In genomic region chr1:153990468-153991150, GRCh38 we compare ENCODE assay signal across 1 cellular context.
TF ChIP-seq lines count a peak whose summit lies in the region.

Gene RPS27, plus strand, starts transcription at chr1:153990762. Its CDS starts 35 bp downstream, at chr1:153990797.

TF ChIP-seq in K562, 482 proteins besides CTCF, POLR2A, EP300 and RAD21 (continued from another document and continues in another):
- TF ChIP-seq AFF4 (CRISPR knock-in tag; IDR thresholded peaks at IDR 0.05) (peak; percentile 99), E2F1 (CRISPR knock-in tag; IDR thresholded peaks at IDR 0.05) (peak; percentile 89), PCBP1 (IDR thresholded peaks at IDR 0.05; ENCODE audit: low read depth, low read length, poor library complexity, severe bottlenecking) (no peak), RBM34 (IDR thresholded peaks at IDR 0.05; ENCODE audit: borderline replicate concordance, insufficient read depth, low read length) (no peak), ARID2 (IDR thresholded peaks at IDR 0.05) (no peak), SMAD2 (IDR thresholded peaks at IDR 0.05; ENCODE audit: low read depth, low read length) (no peak), NR2F6 (CRISPR knock-in tag; IDR thresholded peaks at IDR 0.05) (no peak), ELF4 (CRISPR knock-in tag; IDR thresholded peaks at IDR 0.05) (peak; percentile 91), SRSF3 (IDR thresholded peaks at IDR 0.05; ENCODE audit: insufficient read depth, low read length) (no peak), CREB3L1 (IDR thresholded peaks at IDR 0.05; ENCODE audit: borderline replicate concordance, low read depth) (peak; percentile 82; the same call in 1 of the 2 replicates), MITF (IDR thresholded peaks at IDR 0.05) (no peak), ID3 (CRISPR knock-in tag; IDR thresholded peaks at IDR 0.05) (no peak), ID3 (tag; IDR thresholded peaks at IDR 0.05) (peak; percentile 88), NRF1 (conservative IDR thresholded peaks at IDR 0.05 in 1 of 2, IDR thresholded peaks at IDR 0.05 in 1 of 2) (peak; percentile 70 to 76), TSC22D4 (tag; IDR thresholded peaks at IDR 0.05) (no peak), ATF4 (CRISPR knock-in tag; IDR thresholded peaks at IDR 0.05) (peak; percentile 82), JUN (IDR thresholded peaks at IDR 0.05; ENCODE audit: borderline replicate concordance, low read depth, low read length) (peak; percentile 45; the same call in 1 of the 2 replicates), JUN (CRISPR knock-in tag; IDR thresholded peaks at IDR 0.05; ENCODE audit: borderline replicate concordance) (peak; percentile 87; the same call in 1 of the 2 replicates), ZNF347 (CRISPR knock-in tag; IDR thresholded peaks at IDR 0.05; ENCODE audit: low read depth) (no peak), EGR1 (conservative IDR thresholded peaks at IDR 0.05) (no peak), ATF1 (CRISPR knock-in tag; IDR thresholded peaks at IDR 0.05) (no peak), ATF1 (tag; IDR thresholded peaks at IDR 0.05) (peak; percentile 98), HDGF (IDR thresholded peaks at IDR 0.05) (no peak), SIN3A (IDR thresholded peaks at IDR 0.05; ENCODE audit: borderline replicate concordance in 2 of 2, control insufficient read depth in 1 of 2, low read depth in 2 of 2, low read length in 2 of 2) (peak; percentile 92 to 95), E2F4 (CRISPR knock-in tag; IDR thresholded peaks at IDR 0.05; ENCODE audit: low read depth) (no peak), RAD51 (IDR thresholded peaks at IDR 0.05; ENCODE audit: borderline replicate concordance, low read depth) (no peak), RBBP5 (IDR thresholded peaks at IDR 0.05; ENCODE audit: borderline replicate concordance, insufficient read depth, low read length, poor library complexity, severe bottlenecking) (peak; percentile 72), ZNF696 (CRISPR knock-in tag; conservative IDR thresholded peaks at IDR 0.05) (no peak), ZFX (CRISPR knock-in tag; IDR thresholded peaks at IDR 0.05) (peak; percentile 93), FOXP1 (CRISPR knock-in tag; IDR thresholded peaks at IDR 0.05) (peak; percentile 89), ETS1 (conservative IDR thresholded peaks at IDR 0.05; ENCODE audit: control insufficient read depth, low read depth, low read length) (peak; percentile 85), SPI1 (IDR thresholded peaks at IDR 0.05; ENCODE audit: borderline replicate concordance, low read depth, low read length) (peak; percentile 79), ZBTB2 (IDR thresholded peaks at IDR 0.05) (no peak), FOXM1 (IDR thresholded peaks at IDR 0.05; ENCODE audit: low read depth) (no peak), FOXM1 (CRISPR knock-in tag; IDR thresholded peaks at IDR 0.05; ENCODE audit: low read depth) (peak; percentile 31; the same call in 1 of the 2 replicates), RERE (CRISPR knock-in tag; IDR thresholded peaks at IDR 0.05; ENCODE audit: borderline replicate concordance) (no peak), CHCHD3 (CRISPR knock-in tag; IDR thresholded peaks at IDR 0.05) (0 out of 2 replicates have a peak, but pooled peaks have one; percentile 79), ZBTB34 (CRISPR knock-in tag; IDR thresholded peaks at IDR 0.05) (no peak), SIN3B (IDR thresholded peaks at IDR 0.05; ENCODE audit: low read depth) (peak; percentile 78; the same call in 1 of the 2 replicates), NEUROD1 (IDR thresholded peaks at IDR 0.05; ENCODE audit: borderline replicate concordance, low read depth, low read length, partially characterized antibody) (peak; percentile 82)
